9 cellular contexts compared by ENCODE assay signal in the genomic region with DNA sequence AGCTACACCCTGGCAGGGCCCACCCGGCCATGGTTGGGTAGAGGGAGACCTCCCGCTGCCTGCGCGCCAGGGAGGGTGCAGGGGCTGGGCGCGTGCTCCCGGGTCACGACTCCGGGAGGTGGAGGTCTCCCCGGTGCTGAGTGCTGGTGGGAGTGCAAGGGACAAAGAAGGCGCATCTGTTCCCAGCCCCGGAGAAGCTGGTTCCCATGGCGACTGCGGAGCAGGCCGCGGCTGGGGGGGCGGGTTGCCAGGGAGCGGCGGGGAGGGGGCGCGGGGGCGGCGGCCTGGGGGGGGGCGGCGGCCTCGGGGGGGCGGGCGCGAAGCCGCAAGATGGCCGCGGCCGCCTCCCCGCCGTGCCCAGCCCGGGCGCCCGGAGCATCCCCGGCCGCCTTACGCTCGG. TPM values are rescaled to one million over a fixed set of nuclear protein-coding genes. Genes with fewer than 3 reads are reported as not detected.
DNase-seq lines count a peak whose midpoint lies in the region; ATAC-seq and TF ChIP-seq lines count a peak whose summit lies in the region.
"Had no signal": no experiment of that assay in that cellular context is flagged by ENCODE, and none has a peak within 500 bp of the region (broad histone marks: within the 10 kb centered on the region; RNA-seq: fewer than 3 reads in every experiment).

No MANE protein-coding gene starts in this region.

- H3F3A ChIP-seq in GM23248 (ENCODE audit: insufficient read depth), result peaks cover 21% of the 10 kb centered on the region

- peak overlapping the region; percentile 78 for H3K4me3 ChIP-seq in GM23248
- peak overlapping the region; percentile 55 for H3K4me3 ChIP-seq in epithelial cell of esophagus (ENCODE audit: low read length)
- peak overlapping the region; percentile 36 to 48 for H3K4me3 ChIP-seq in prostate gland

- no peaks in the 10 kb centered on the region for H3K9me2 ChIP-seq in GM23248 (ENCODE audit: insufficient read depth)

- H2AFZ ChIP-seq in GM23248, result no peak overlapping the region

- H3K27me3 ChIP-seq in GM23248 (replicated peaks; ENCODE audit: insufficient read depth) (no peaks in the 10 kb centered on the region), prostate gland (replicated peaks; ENCODE audit: insufficient read depth) (no peaks in the 10 kb centered on the region)

- no peak for TF ChIP-seq POLR2A in prostate gland (IDR thresholded peaks at IDR 0.05)

- H3K9ac ChIP-seq in GM23248, result peak overlapping the region; percentile 76

- 21 to 41% methylated on average over 11 to 22 of the region's 42 CpGs for WGBS in GM23248 (ENCODE audit: low coverage in 1 of 2, low lambda C conversion rate in 2 of 2, missing lambda C conversion rate in 2 of 2), 2 experiments
- WGBS in prostate gland, result 11% methylated on average over 22 of the region's 42 CpGs

- no peaks in the 10 kb centered on the region for H4K20me1 ChIP-seq in GM23248 (ENCODE audit: insufficient read depth)

- H3K9me3 ChIP-seq in GM23248 (ENCODE audit: low read depth) (no peaks in the 10 kb centered on the region), prostate gland (no peaks in the 10 kb centered on the region)

- no peak overlapping the region for H3K27ac ChIP-seq in GM23248
- no peak overlapping the region for H3K27ac ChIP-seq in prostate gland

- H3K4me1 ChIP-seq in GM23248 (ENCODE audit: insufficient read depth) (peaks cover 13% of the 10 kb centered on the region), prostate gland (replicated peaks) (peaks cover 9% of the 10 kb centered on the region)

- no peak for ATAC-seq in omental fat pad (ENCODE audit: low FRiP score)
- ATAC-seq in GM21737 (IDR thresholded peaks at IDR 0.05; ENCODE audit: unreplicated experiment), result no peak

- peak; percentile 49 for DNase-seq in GM23248
- peak; percentile 79 for DNase-seq in NCI-H69 (lab: John Stamatoyannopoulos, UW)
- DNase-seq in epithelial cell of esophagus (ENCODE audit: low read depth), result no peak
- DNase-seq in prostate gland (ENCODE audit: low spot score), result no peak
- DNase-seq in omental fat pad (ENCODE audit: low spot score), result no peak
- DNase-seq in stimulated activated CD4-positive, alpha-beta T cell treated with anti-CD3 and anti-CD28 coated beads, Interleukin-4, amount 100 ng/mL, for 1 hour, result no peak
- no peak for DNase-seq in middle frontal gyrus (ENCODE audit: extremely low spot score, low spot score)
- DNase-seq: NK-92 treated with Interleukin-12 subunit alpha and Interleukin-12 subunit beta, amount 100 ng/mL, for 24 hours had no signal

- H3K36me3 ChIP-seq in GM23248 (ENCODE audit: low read depth), result no peaks in the 10 kb centered on the region
- H3K36me3 ChIP-seq in prostate gland, result no peaks in the 10 kb centered on the region

- peak overlapping the region; percentile 20 for H3K4me2 ChIP-seq in GM23248 (ENCODE audit: unreplicated experiment)

- TF ChIP-seq CTCF in epithelial cell of esophagus (IDR thresholded peaks at IDR 0.05; ENCODE audit: insufficient read depth, low read depth, low read length, missing control alignments) (no peak), prostate gland (IDR thresholded peaks at IDR 0.05) (no peak), omental fat pad (IDR thresholded peaks at IDR 0.05) (no peak)

- in situ Hi-C loops in GM23248 (cut with MboI), result no loop called here

- intact Hi-C loops in prostate gland (cut with DNase I), result no loop called here

- 0 out of 2 replicates have a peak, but pooled peaks cover 3% of the 10 kb centered on the region for H3K79me2 ChIP-seq in GM23248 (ENCODE audit: insufficient read depth)

RNA-seq across cellular contexts. Expression of a gene that starts 1.2 kb away (rescaled TPM):
- 2.7 and 4.5 TPM in 2 replicates for total RNA-seq in GM23248 (2014; rRNA removed; shearing (Covaris generic))
- polyA plus RNA-seq in GM23248 (2016; fragmentation: Nextera tagmentation; extraction: Ambion mirVana), result 0.29 and 0.41 TPM in 2 replicates
- total RNA-seq in prostate gland, result 1 to 10 TPM in 1 of 2 donors, under 1 TPM in 1; 0.68 to 4.4 TPM
- 10 to 100 TPM in 1 of 4 donors, 1 to 10 TPM in 1, under 1 TPM in 1, not detected in 1; 0.63 to 19.6 (median 2.2) TPM for total RNA-seq in omental fat pad

RNA-seq across cellular contexts. Expression of a gene that starts 5.0 kb away (rescaled TPM):
- total RNA-seq in GM23248 (2014; rRNA removed; shearing (Covaris generic)), result 27.4 and 38.9 TPM in 2 replicates
- polyA plus RNA-seq in GM23248 (2016; fragmentation: Nextera tagmentation; extraction: Ambion mirVana), result 287 and 290 TPM in 2 replicates
- total RNA-seq in prostate gland (100 to 1,000 TPM; 109 to 151 TPM), omental fat pad (10 to 100 TPM; 46.4 to 76.0 (median 60.2) TPM)

RNA-seq across cellular contexts. Expression of a gene that starts 11.8 kb away (rescaled TPM):
- 9.4 and 18.5 TPM in 2 replicates for total RNA-seq in GM23248 (2014; rRNA removed; shearing (Covaris generic))
- polyA plus RNA-seq in GM23248 (2016; fragmentation: Nextera tagmentation; extraction: Ambion mirVana), result 3.1 and 4.0 TPM in 2 replicates
- total RNA-seq in prostate gland (10 to 100 TPM; 35.8 to 42.9 TPM), omental fat pad (10 to 100 TPM; 24.5 to 68.6 (median 44.1) TPM)

RNA-seq across cellular contexts. Expression of a gene that starts 31.0 kb away (rescaled TPM):
- total RNA-seq in GM23248 (2014; rRNA removed; shearing (Covaris generic)), result 64.1 and 66.5 TPM in 2 replicates
- polyA plus RNA-seq in GM23248 (2016; fragmentation: Nextera tagmentation; extraction: Ambion mirVana), result 4.3 and 4.6 TPM in 2 replicates
- 100 to 1,000 TPM in 1 of 2 donors, 10 to 100 TPM in 1; 75.1 to 157 TPM for total RNA-seq in prostate gland
- 10 to 100 TPM; 38.0 to 48.4 (median 44.2) TPM for total RNA-seq in omental fat pad

RNA-seq across cellular contexts. Expression of a gene that starts 32.6 kb away (rescaled TPM):
- total RNA-seq in GM23248 (2014; rRNA removed; shearing (Covaris generic)), result 239 and 392 TPM in 2 replicates
- polyA plus RNA-seq in GM23248 (2016; fragmentation: Nextera tagmentation; extraction: Ambion mirVana), result 163 and 185 TPM in 2 replicates
- 100 to 1,000 TPM; 753 to 863 TPM for total RNA-seq in prostate gland
- 100 to 1,000 TPM; 292 to 484 (median 372) TPM for total RNA-seq in omental fat pad

Comparison
In these comparisons a context has a peak if more than half of its experiments do, and no peak if none do; other contexts are left out.
1. DNase-seq: peak in GM23248 (single experiment) and NCI-H69 (single experiment); none in epithelial cell of esophagus (single experiment), prostate gland (single experiment), omental fat pad (single experiment), stimulated activated CD4-positive, alpha-beta T cell treated with anti-CD3 and anti-CD28 coated beads, Interleukin-4, amount 100 ng/mL, for 1 hour (single experiment) and middle frontal gyrus (single experiment).
2. Peak in every context shown above with its lines, with median percentiles within 50 percentile points of each other: H3K4me3 ChIP-seq.